ENCODE assay signal across 2 cellular contexts in genomic region chr5:78518365-78519197, GRCh38.
TF ChIP-seq lines count a peak whose summit lies in the region.

No MANE protein-coding gene starts in this region.

TF ChIP-seq in HEK293, 187 proteins besides CTCF, POLR2A, EP300 and RAD21 (continued from another document):
- TF ChIP-seq PRDM6 (tag by site-specific recombination; IDR thresholded peaks at IDR 0.05), result peak; percentile 28; the same call in 1 of the 2 replicates
- TF ChIP-seq ZBTB17 (tag by site-specific recombination; IDR thresholded peaks at IDR 0.05), result peak; percentile 22; the same call in 1 of the 2 replicates
- TF ChIP-seq PRDM1 (tag by site-specific recombination; IDR thresholded peaks at IDR 0.05), result peak; percentile 93
- TF ChIP-seq ZNF280D (tag by site-specific recombination; IDR thresholded peaks at IDR 0.05), result no peak

TF ChIP-seq in GM12878, 131 proteins besides CTCF, POLR2A, EP300 and RAD21 (continued from another document):
- TF ChIP-seq HSF1 (IDR thresholded peaks at IDR 0.05; ENCODE audit: low read depth, low read length) (no peak), IKZF1 (conservative IDR thresholded peaks at IDR 0.05) (peak; percentile 36; the same call in 1 of the 2 replicates), EZH2 (IDR thresholded peaks at IDR 0.05; ENCODE audit: borderline replicate concordance, control insufficient read depth, low read depth, low read length) (no peak), CEBPZ (IDR thresholded peaks at IDR 0.05; ENCODE audit: low read depth, low read length) (no peak), NBN (IDR thresholded peaks at IDR 0.05) (no peak)
